ENCODE assay signal across 9 cellular contexts in the genomic region with DNA sequence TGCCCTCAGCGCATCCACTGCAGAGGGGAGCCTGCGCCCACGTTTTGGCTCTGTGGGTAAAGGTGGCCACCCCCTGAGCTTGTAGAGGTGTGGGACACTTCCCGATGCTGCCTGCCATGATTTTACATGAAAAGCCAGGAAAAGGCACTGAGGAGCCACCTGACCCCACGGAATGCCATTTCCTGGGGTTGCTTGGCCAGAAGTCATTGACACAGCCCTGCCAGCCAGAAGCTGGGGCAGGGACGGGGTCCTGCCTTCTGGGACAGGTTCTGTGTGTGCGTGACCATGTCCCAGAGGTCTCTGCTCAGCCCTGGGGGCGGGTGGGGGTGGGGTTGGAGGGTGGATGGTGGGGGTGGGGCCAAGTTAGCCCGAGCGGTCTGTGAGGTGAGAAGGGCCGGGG. TPM values are rescaled to one million over a fixed set of nuclear protein-coding genes. Genes with fewer than 3 reads are reported as not detected.
DNase-seq lines count a peak whose midpoint lies in the region; ATAC-seq and TF ChIP-seq lines count a peak whose summit lies in the region.
"Not testable (repeated sequence)": the region's sequence is repeated elsewhere in the genome, so short reads cannot be mapped to it uniquely, and the experiment has no call there.
"Had no signal": no experiment of that assay in that cellular context is flagged by ENCODE, and none has a peak within 500 bp of the region (broad histone marks: within the 10 kb centered on the region; RNA-seq: fewer than 3 reads in every experiment).

No MANE protein-coding gene starts in this region.

- not testable (repeated sequence) for H3K4me1 ChIP-seq in RWPE2 (ENCODE audit: insufficient read depth, poor library complexity, severe bottlenecking); stomach

- TF ChIP-seq POLR2A in stomach (IDR thresholded peaks at IDR 0.05): not testable (repeated sequence)

- not testable (repeated sequence) for TF ChIP-seq EP300 in stomach (IDR thresholded peaks at IDR 0.05)

- ATAC-seq in RWPE2 (ENCODE audit: low read depth): not testable (repeated sequence)

- H3K9me3 ChIP-seq in RWPE2 (ENCODE audit: severe bottlenecking); stomach: not testable (repeated sequence)

- in situ Hi-C loops in GM13977 (cut with MboI; ENCODE audit: low pct_unique_long_range_greater_than_20kb, low sequenced_read_pairs, unreplicated experiment): not testable (repeated sequence)

- DNase-seq in GM13977 (ENCODE audit: low spot score) (peak; percentile 3), RWPE2 (ENCODE audit: low spot score) (peak; percentile 18), cardiac septum (ENCODE audit: low spot score) (peak; percentile 38), mesenteric fat pad (ENCODE audit: low spot score) (peak; percentile 51), stomach (peak; percentile 4)
- DNase-seq in activated CD8-positive, alpha-beta memory T cell treated with anti-CD3 and anti-CD28 coated beads, Interleukin-2, amount 50 U/mL, for 48 hours: peak; percentile 55

- intact Hi-C loops in cardiac septum (cut with DNase I): loop anchor here (10.0 kb wide), 1 partner anchor 121 kb away; no protein-coding TSS in a partner anchor
- intact Hi-C loops in stomach (cut with DNase I; ENCODE audit: low total_unique reads): not testable (repeated sequence)

- TF ChIP-seq CTCF in GM13977 (IDR thresholded peaks at IDR 0.05; ENCODE audit: extremely low read depth, insufficient read depth, missing control alignments); RWPE2 (IDR thresholded peaks at IDR 0.05; ENCODE audit: poor library complexity, severe bottlenecking); stomach (IDR thresholded peaks at IDR 0.05): not testable (repeated sequence)

- WGBS in stomach, 5 donors: 59 to 100% (median 86%) methylated on average over 5 to 11 of the region's 11 CpGs

- H3K36me3 ChIP-seq in RWPE2 (ENCODE audit: low read depth); stomach: not testable (repeated sequence)

- H3K4me3 ChIP-seq in RWPE2 (ENCODE audit: severe bottlenecking); stomach: not testable (repeated sequence)

- H3K27ac ChIP-seq in RWPE2 (ENCODE audit: poor library complexity, severe bottlenecking); stomach: not testable (repeated sequence)

- H3K27me3 ChIP-seq in RWPE2 (ENCODE audit: insufficient read depth, poor library complexity, severe bottlenecking); stomach: not testable (repeated sequence)

RNA-seq across cellular contexts. Expression of gene APOD, which starts 39.8 kb away (rescaled TPM):
- total RNA-seq in cardiac septum: 692 TPM
- total RNA-seq in mesenteric fat pad: 362 TPM
- total RNA-seq in stomach: 100 to 1,000 TPM in 4 of 5 donors, 10 to 100 TPM in 1; 33.0 to 941 (median 223) TPM
- polyA plus RNA-seq in stomach: 100 to 1,000 TPM in 2 of 3 donors, 10 to 100 TPM in 1; 76.9 to 258 (median 109) TPM
- total RNA-seq: CD4-positive, alpha-beta memory T cell; H9; IMR-90 had no signal
- polyA plus RNA-seq: CD4-positive, alpha-beta memory T cell had no signal

Comparison
In these comparisons a context has a peak if more than half of its experiments do, and no peak if none do; other contexts are left out.
1. DNase-seq: peak in every context shown above with its lines; median percentile 55 in activated CD8-positive, alpha-beta memory T cell treated with anti-CD3 and anti-CD28 coated beads, Interleukin-2, amount 50 U/mL, for 48 hours; 51 in mesenteric fat pad; 38 in cardiac septum; 18 in RWPE2; 4 in stomach; 3 in GM13977.